Comparison of ENCODE assay signal across 1 cellular context in genomic region chr21:33414926-33415325, GRCh38.
TF ChIP-seq lines count a peak whose summit lies in the region.

No MANE protein-coding gene starts in this region.

TF ChIP-seq in WTC11, 78 proteins besides CTCF, POLR2A, EP300 and RAD21 (continued from another document):
- no peak for TF ChIP-seq RELA (CRISPR knock-in tag; IDR thresholded peaks at IDR 0.05; ENCODE audit: borderline replicate concordance)
- TF ChIP-seq, protein P1, sequence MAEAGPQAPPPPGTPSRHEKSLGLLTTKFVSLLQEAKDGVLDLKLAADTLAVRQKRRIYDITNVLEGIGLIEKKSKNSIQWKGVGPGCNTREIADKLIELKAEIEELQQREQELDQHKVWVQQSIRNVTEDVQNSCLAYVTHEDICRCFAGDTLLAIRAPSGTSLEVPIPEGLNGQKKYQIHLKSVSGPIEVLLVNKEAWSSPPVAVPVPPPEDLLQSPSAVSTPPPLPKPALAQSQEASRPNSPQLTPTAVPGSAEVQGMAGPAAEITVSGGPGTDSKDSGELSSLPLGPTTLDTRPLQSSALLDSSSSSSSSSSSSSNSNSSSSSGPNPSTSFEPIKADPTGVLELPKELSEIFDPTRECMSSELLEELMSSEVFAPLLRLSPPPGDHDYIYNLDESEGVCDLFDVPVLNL (CRISPR knock-in tag; IDR thresholded peaks at IDR 0.05; ENCODE audit: borderline replicate concordance, low read depth): no peak
